8 cellular contexts compared by ENCODE assay signal in the genomic region with DNA sequence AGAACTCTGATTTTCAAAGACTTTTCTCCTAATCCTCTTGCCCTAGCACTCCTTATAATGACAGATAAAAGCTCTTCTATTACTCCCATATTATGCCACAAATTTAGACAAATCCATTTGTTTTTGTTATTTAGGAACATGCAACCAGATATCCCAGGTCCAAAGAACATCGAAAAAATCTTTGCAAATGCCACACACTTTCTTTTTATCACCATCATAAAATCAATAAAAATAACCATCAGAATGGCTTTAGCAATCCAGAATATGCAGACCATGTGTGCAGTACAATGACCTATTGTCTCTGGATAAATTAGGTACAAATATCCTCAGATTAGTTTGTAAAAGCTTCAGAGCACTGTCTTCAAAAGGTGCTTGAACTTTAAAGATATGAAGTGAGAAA.
"Had no signal": no experiment of that assay in that cellular context is flagged by ENCODE, and none has a peak within 500 bp of the region (broad histone marks: within the 10 kb centered on the region; RNA-seq: fewer than 3 reads in every experiment).

No MANE protein-coding gene starts in this region.

- H3K4me3 ChIP-seq: GM23338 had no signal

- H3K27me3 Mint-ChIP-seq: IgD-negative memory B cell had no signal

- H3K4me3 Mint-ChIP-seq: GM23338, H9 had no signal

- FAIRE-seq: H1, H54, HTR-8/SVneo had no signal

- ATAC-seq: GM23338 had no signal

- H3K27ac Mint-ChIP-seq: GM23338, IgD-negative memory B cell had no signal

- H3K9me3 Mint-ChIP-seq: GM23338, H9, IgD-negative memory B cell had no signal

- DNase-seq: H9, HCEC 1CT, KBM-7 had no signal
